ENCODE assay signal across 15 cellular contexts in genomic region chr20:36116813-36117441, GRCh38. TPM values are rescaled to one million over a fixed set of nuclear protein-coding genes. Genes with fewer than 3 reads are reported as not detected.
DNase-seq lines count a peak whose midpoint lies in the region; ATAC-seq and TF ChIP-seq lines count a peak whose summit lies in the region.
"Had no signal": no experiment of that assay in that cellular context is flagged by ENCODE, and none has a peak within 500 bp of the region (broad histone marks: within the 10 kb centered on the region; RNA-seq: fewer than 3 reads in every experiment).

No MANE protein-coding gene starts in this region.

- DNase-seq in AG04449 (ENCODE audit: low read depth, low spot score) (peak; percentile 63), HCT116 (ENCODE audit: low read depth, low spot score) (no peak), adipocyte (ENCODE audit: low read depth) (peak; percentile 69), hepatic stellate cell (ENCODE audit: low spot score) (peak; percentile 95), right lobe of liver (no peak), H4 (ENCODE audit: low spot score) (no peak)
- no peak for DNase-seq in activated CD8-positive, alpha-beta T cell treated with anti-CD3 and anti-CD28 coated beads, Interleukin-2, amount 10 ng/mL, durations not matched to agents 7 days and 5 days
- DNase-seq: activated CD8-positive, alpha-beta T cell treated with anti-CD3 and anti-CD28 coated beads for 36 hours; central memory CD4-positive, alpha-beta T cell; DMS79; H9; pancreas; RPMI8226; T-helper 9 cell had no signal

- H3K4me3 Mint-ChIP-seq in activated CD8-positive, alpha-beta T cell treated with anti-CD3 and anti-CD28 coated beads, Interleukin-2, amount 10 ng/mL, durations not matched to agents 7 days and 5 days = no peak overlapping the region
- H3K4me3 Mint-ChIP-seq: activated CD8-positive, alpha-beta T cell treated with anti-CD3 and anti-CD28 coated beads for 36 hours; H9 had no signal

- no peaks in the 10 kb centered on the region for H4K20me1 ChIP-seq in HCT116 (ENCODE audit: insufficient read depth)

- CTCF ChIA-PET in AG04449 (lab: Yijun Ruan, JAX) (interaction anchor here (1.1 to 6.6 kb wide), 3 partner anchors 21 to 163 kb away, joined by 3 to 57 read pairs (median 11); partner anchors contain the start of gene SCAND1), HCT116 (lab: Charles Lee) (no interaction called here)
- CTCF ChIA-PET in activated CD8-positive, alpha-beta T cell treated with anti-CD3 and anti-CD28 coated beads, Interleukin-2, amount 10 ng/mL, durations not matched to agents 7 days and 5 days (lab: Charles Lee) = interaction anchor here (0.8 kb wide), 1 partner anchor 22 kb away, joined by 5 read pairs; no protein-coding TSS in a partner anchor

- BruUV-seq in HCT116 (replicated peaks; lab: Mats Ljungman, UMichigan) = no TSS peak

- H3K27ac ChIP-seq in HCT116 (ENCODE audit: low read depth, low read length) (no peak overlapping the region), right lobe of liver (no peak overlapping the region)
- H3K27ac ChIP-seq: pancreas had no signal

- no peaks in the 10 kb centered on the region for H3K36me3 ChIP-seq in HCT116 (ENCODE audit: control insufficient read depth in 1 of 2, insufficient read depth in 2 of 2, low read length in 2 of 2)
- H3K36me3 ChIP-seq in adipocyte (ENCODE audit: control insufficient read depth, insufficient read depth, low read length, severe bottlenecking) = no peaks in the 10 kb centered on the region
- H3K36me3 ChIP-seq in right lobe of liver = no peaks in the 10 kb centered on the region
- H3K36me3 ChIP-seq: pancreas had no signal

- H3K9ac ChIP-seq in HCT116 (ENCODE audit: low read length) (0 out of 2 replicates have a peak overlapping the region, but pooled peaks have one; percentile 6), adipocyte (ENCODE audit: low read length) (no peak overlapping the region)

- no peak overlapping the region for H3K27ac Mint-ChIP-seq in activated CD8-positive, alpha-beta T cell treated with anti-CD3 and anti-CD28 coated beads, Interleukin-2, amount 10 ng/mL, durations not matched to agents 7 days and 5 days
- H3K27ac Mint-ChIP-seq: activated CD8-positive, alpha-beta T cell treated with anti-CD3 and anti-CD28 coated beads for 36 hours; H9 had no signal

- WGBS in right lobe of liver (ENCODE audit: insufficient coverage, low coverage, low lambda C conversion rate, missing lambda C conversion rate) = 100% methylated on average over 1 of the region's 2 CpGs

- TF ChIP-seq POLR2A in HCT116 (IDR thresholded peaks at IDR 0.05; ENCODE audit: borderline replicate concordance, extremely low read depth, insufficient read depth, insufficient read length) = no peak
- no peak for TF ChIP-seq POLR2A in right lobe of liver (IDR thresholded peaks at IDR 0.05)

- no peaks in the 10 kb centered on the region for H3K9me2 ChIP-seq in HCT116 (ENCODE audit: insufficient read depth)

- peaks cover 25% of the 10 kb centered on the region for H3K27me3 Mint-ChIP-seq in activated CD8-positive, alpha-beta T cell treated with anti-CD3 and anti-CD28 coated beads, Interleukin-2, amount 10 ng/mL, durations not matched to agents 7 days and 5 days (ENCODE audit: low read depth)

- RAD21 ChIA-PET in HCT116 (lab: Charles Lee; ENCODE audit: low non-redundant PET in 1 of 2, low total read pairs in 2 of 2, uncharacterized antibody in 2 of 2, unreplicated experiment in 2 of 2) = no interaction called here

- no peaks in the 10 kb centered on the region for H3K27me3 ChIP-seq in HCT116 (ENCODE audit: insufficient read depth, low read length)
- no peaks in the 10 kb centered on the region for H3K27me3 ChIP-seq in adipocyte (replicated peaks; ENCODE audit: control insufficient read depth, insufficient read depth, low read length)
- H3K27me3 ChIP-seq in right lobe of liver = no peaks in the 10 kb centered on the region
- H3K27me3 ChIP-seq: pancreas had no signal

- intact Hi-C loops in HCT116 (cut with micrococcal nuclease) (no loop called here), right lobe of liver (cut with DNase I) (no loop called here)

- no peaks in the 10 kb centered on the region for H3K9me3 Mint-ChIP-seq in activated CD8-positive, alpha-beta T cell treated with anti-CD3 and anti-CD28 coated beads, Interleukin-2, amount 10 ng/mL, durations not matched to agents 7 days and 5 days (ENCODE audit: insufficient read depth)
- H3K9me3 Mint-ChIP-seq: activated CD8-positive, alpha-beta T cell treated with anti-CD3 and anti-CD28 coated beads for 36 hours; H9 had no signal

- no peak for TF ChIP-seq RAD21 in HCT116 (IDR thresholded peaks at IDR 0.05; ENCODE audit: low read depth)

- no peak overlapping the region for H3K4me3 ChIP-seq in AG04449 (ENCODE audit: low read depth, low read length)
- no peak overlapping the region for H3K4me3 ChIP-seq in HCT116 (replicated peaks in 1 of 2; ENCODE audit: low read depth in 1 of 2, low read length in 2 of 2)
- no peak overlapping the region for H3K4me3 ChIP-seq in adipocyte (ENCODE audit: low read length)
- H3K4me3 ChIP-seq in right lobe of liver = no peak overlapping the region
- H3K4me3 ChIP-seq: pancreas had no signal

- POLR2A ChIA-PET in AG04449 (lab: Yijun Ruan, JAX) (interaction anchor here (0.6 kb wide), 1 partner anchor 19 kb away, joined by 3 read pairs; no protein-coding TSS in a partner anchor), HCT116 (lab: Charles Lee) (no interaction called here)
- POLR2A ChIA-PET in activated CD8-positive, alpha-beta T cell treated with anti-CD3 and anti-CD28 coated beads, Interleukin-2, amount 10 ng/mL, durations not matched to agents 7 days and 5 days (lab: Charles Lee) = no interaction called here

- ATAC-seq in HCT116 (peak; percentile 27; the same call in 1 of the 2 replicates), right lobe of liver (no peak), HG03342 (IDR thresholded peaks at IDR 0.05; ENCODE audit: unreplicated experiment) (no peak)
- no peak for ATAC-seq in activated CD8-positive, alpha-beta T cell treated with anti-CD3 and anti-CD28 coated beads, Interleukin-2, amount 10 ng/mL, durations not matched to agents 7 days and 5 days
- ATAC-seq: activated CD8-positive, alpha-beta T cell treated with anti-CD3 and anti-CD28 coated beads for 36 hours; pancreas had no signal

- H3K4me1 ChIP-seq in HCT116 (ENCODE audit: control insufficient read depth in 1 of 2, insufficient read depth in 2 of 2, low read length in 2 of 2) = peaks cover 10 to 58% of the 10 kb centered on the region in 2 experiments
- peaks cover 48% of the 10 kb centered on the region for H3K4me1 ChIP-seq in adipocyte (ENCODE audit: control insufficient read depth, insufficient read depth, low read length)
- H3K4me1 ChIP-seq in right lobe of liver = no peaks in the 10 kb centered on the region

- H3K9me3 ChIP-seq in HCT116 (ENCODE audit: control insufficient read depth in 1 of 2, insufficient read depth in 1 of 2, low read depth in 1 of 2, low read length in 2 of 2) (no peaks in the 10 kb centered on the region), adipocyte (ENCODE audit: control insufficient read depth, low read length) (no peaks in the 10 kb centered on the region), right lobe of liver (no peaks in the 10 kb centered on the region)
- H3K9me3 ChIP-seq: pancreas had no signal

- H2AFZ ChIP-seq in HCT116 (ENCODE audit: low read depth, low read length, poor library complexity, severe bottlenecking) = no peak overlapping the region

- H3K36me3 Mint-ChIP-seq in activated CD8-positive, alpha-beta T cell treated with anti-CD3 and anti-CD28 coated beads, Interleukin-2, amount 10 ng/mL, durations not matched to agents 7 days and 5 days (ENCODE audit: low read depth) = no peaks in the 10 kb centered on the region

- no peaks in the 10 kb centered on the region for H3K79me2 ChIP-seq in HCT116 (ENCODE audit: insufficient read depth, low read length)

- H3K4me2 ChIP-seq in HCT116 (ENCODE audit: low read length) = peak overlapping the region; percentile 42

- TF ChIP-seq CTCF in AG04449 (IDR thresholded peaks at IDR 0.05; ENCODE audit: insufficient read depth, low read length, missing control alignments) (no peak), HCT116 (IDR thresholded peaks at IDR 0.05 in 2 of 3, conservative IDR thresholded peaks at IDR 0.05 in 1 of 3; ENCODE audit: borderline replicate concordance in 1 of 3, insufficient read depth in 1 of 3, low read depth in 2 of 3, low read length in 2 of 3) (no peak), right lobe of liver (IDR thresholded peaks at IDR 0.05) (no peak)

- H3K4me1 Mint-ChIP-seq in activated CD8-positive, alpha-beta T cell treated with anti-CD3 and anti-CD28 coated beads, Interleukin-2, amount 10 ng/mL, durations not matched to agents 7 days and 5 days (ENCODE audit: low read depth) = no peaks in the 10 kb centered on the region

TF ChIP-seq in HCT116, 20 proteins besides CTCF, POLR2A, EP300 and RAD21 (continues in another document):
- TF ChIP-seq ATF3 (IDR thresholded peaks at IDR 0.05) (no peak), SP1 (IDR thresholded peaks at IDR 0.05; ENCODE audit: low read depth) (no peak), EZH2 (IDR thresholded peaks at IDR 0.05) (no peak), EGR1 (IDR thresholded peaks at IDR 0.05; ENCODE audit: low read depth) (no peak), CBX3 (IDR thresholded peaks at IDR 0.05; ENCODE audit: low read depth) (no peak), EZH2phosphoT487 (IDR thresholded peaks at IDR 0.05; ENCODE audit: borderline replicate concordance) (no peak), SRF (IDR thresholded peaks at IDR 0.05; ENCODE audit: low read depth) (no peak)

RNA-seq across cellular contexts. Expression of gene EPB41L1, which starts 37.6 kb away (rescaled TPM):
- total RNA-seq in HCT116 (2021; ENCODE audit: unreplicated experiment) = 42.1 TPM
- 25.2 and 27.3 TPM in 2 replicates for polyA plus RNA-seq in HCT116 (2012)
- total RNA-seq in right lobe of liver = 10 to 100 TPM in 1 of 6 experiments, 1 to 10 TPM in 5; 3.1 to 13.2 (median 5.3) TPM
- total RNA-seq in H4 (2014; rRNA removed; shearing (Covaris generic)) = 12.4 and 25.3 TPM in 2 replicates
- total RNA-seq in activated CD8-positive, alpha-beta T cell treated with anti-CD3 and anti-CD28 coated beads, Interleukin-2, amount 10 ng/mL, durations not matched to agents 7 days and 5 days = not detected

Comparison
In these comparisons a context has a peak if more than half of its experiments do, and no peak if none do; other contexts are left out.
1. DNase-seq: peak in AG04449 (single experiment), adipocyte (single experiment) and hepatic stellate cell (single experiment); none in HCT116 (single experiment), right lobe of liver (0 of 3), H4 (single experiment) and activated CD8-positive, alpha-beta T cell treated with anti-CD3 and anti-CD28 coated beads, Interleukin-2, amount 10 ng/mL, durations not matched to agents 7 days and 5 days (single experiment).